2 cellular contexts compared by ENCODE assay signal in the genomic region with DNA sequence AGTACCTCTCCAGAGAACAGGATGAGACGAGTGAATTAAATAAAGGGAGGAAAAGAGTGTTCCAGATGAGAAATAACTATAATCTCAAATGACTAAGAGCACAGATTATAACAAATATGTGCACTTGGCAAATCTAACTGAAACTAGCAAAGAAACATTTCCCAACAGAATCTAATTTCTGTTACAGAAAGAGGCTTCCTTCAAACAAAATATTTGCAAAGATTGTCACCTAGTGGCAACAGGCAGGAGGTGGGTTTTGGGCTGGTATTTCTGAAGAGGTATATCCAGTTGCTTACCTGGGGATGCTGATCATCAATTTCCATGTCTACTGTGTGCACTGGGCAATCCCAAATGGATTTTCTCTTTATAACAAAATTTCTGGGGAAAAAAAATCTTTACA.
TF ChIP-seq lines count a peak whose summit lies in the region.

No MANE protein-coding gene starts in this region.

TF ChIP-seq in K562, 482 proteins besides CTCF, POLR2A, EP300 and RAD21 (continued from another document):
- TF ChIP-seq, protein P1, sequence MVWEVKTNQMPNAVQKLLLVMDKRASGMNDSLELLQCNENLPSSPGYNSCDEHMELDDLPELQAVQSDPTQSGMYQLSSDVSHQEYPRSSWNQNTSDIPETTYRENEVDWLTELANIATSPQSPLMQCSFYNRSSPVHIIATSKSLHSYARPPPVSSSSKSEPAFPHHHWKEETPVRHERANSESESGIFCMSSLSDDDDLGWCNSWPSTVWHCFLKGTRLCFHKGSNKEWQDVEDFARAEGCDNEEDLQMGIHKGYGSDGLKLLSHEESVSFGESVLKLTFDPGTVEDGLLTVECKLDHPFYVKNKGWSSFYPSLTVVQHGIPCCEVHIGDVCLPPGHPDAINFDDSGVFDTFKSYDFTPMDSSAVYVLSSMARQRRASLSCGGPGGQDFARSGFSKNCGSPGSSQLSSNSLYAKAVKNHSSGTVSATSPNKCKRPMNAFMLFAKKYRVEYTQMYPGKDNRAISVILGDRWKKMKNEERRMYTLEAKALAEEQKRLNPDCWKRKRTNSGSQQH (CRISPR knock-in tag; IDR thresholded peaks at IDR 0.05): no peak
- TF ChIP-seq BCOR (IDR thresholded peaks at IDR 0.05) (no peak), XRCC3 (IDR thresholded peaks at IDR 0.05) (no peak), MEIS2 (IDR thresholded peaks at IDR 0.05; ENCODE audit: partially characterized antibody) (no peak), CEBPG (CRISPR knock-in tag; IDR thresholded peaks at IDR 0.05) (no peak), CEBPG (tag; conservative IDR thresholded peaks at IDR 0.05 in 1 of 2, IDR thresholded peaks at IDR 0.05 in 1 of 2) (no peak), ZNF12 (CRISPR knock-in tag; IDR thresholded peaks at IDR 0.05) (no peak), MCM7 (IDR thresholded peaks at IDR 0.05) (no peak), TRIM28 (IDR thresholded peaks at IDR 0.05) (no peak), BRF1 (IDR thresholded peaks at IDR 0.05; ENCODE audit: borderline replicate concordance, extremely low read depth, insufficient read length) (no peak), ZNF124 (CRISPR knock-in tag; IDR thresholded peaks at IDR 0.05) (no peak)
- TF ChIP-seq, protein P2, sequence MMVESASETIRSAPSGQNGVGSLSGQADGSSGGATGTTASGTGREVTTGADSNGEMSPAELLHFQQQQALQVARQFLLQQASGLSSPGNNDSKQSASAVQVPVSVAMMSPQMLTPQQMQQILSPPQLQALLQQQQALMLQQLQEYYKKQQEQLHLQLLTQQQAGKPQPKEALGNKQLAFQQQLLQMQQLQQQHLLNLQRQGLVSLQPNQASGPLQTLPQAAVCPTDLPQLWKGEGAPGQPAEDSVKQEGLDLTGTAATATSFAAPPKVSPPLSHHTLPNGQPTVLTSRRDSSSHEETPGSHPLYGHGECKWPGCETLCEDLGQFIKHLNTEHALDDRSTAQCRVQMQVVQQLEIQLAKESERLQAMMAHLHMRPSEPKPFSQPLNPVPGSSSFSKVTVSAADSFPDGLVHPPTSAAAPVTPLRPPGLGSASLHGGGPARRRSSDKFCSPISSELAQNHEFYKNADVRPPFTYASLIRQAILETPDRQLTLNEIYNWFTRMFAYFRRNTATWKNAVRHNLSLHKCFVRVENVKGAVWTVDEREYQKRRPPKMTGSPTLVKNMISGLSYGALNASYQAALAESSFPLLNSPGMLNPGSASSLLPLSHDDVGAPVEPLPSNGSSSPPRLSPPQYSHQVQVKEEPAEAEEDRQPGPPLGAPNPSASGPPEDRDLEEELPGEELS (CRISPR knock-in tag; IDR thresholded peaks at IDR 0.05; ENCODE audit: borderline replicate concordance): no peak
- TF ChIP-seq, protein P3, sequence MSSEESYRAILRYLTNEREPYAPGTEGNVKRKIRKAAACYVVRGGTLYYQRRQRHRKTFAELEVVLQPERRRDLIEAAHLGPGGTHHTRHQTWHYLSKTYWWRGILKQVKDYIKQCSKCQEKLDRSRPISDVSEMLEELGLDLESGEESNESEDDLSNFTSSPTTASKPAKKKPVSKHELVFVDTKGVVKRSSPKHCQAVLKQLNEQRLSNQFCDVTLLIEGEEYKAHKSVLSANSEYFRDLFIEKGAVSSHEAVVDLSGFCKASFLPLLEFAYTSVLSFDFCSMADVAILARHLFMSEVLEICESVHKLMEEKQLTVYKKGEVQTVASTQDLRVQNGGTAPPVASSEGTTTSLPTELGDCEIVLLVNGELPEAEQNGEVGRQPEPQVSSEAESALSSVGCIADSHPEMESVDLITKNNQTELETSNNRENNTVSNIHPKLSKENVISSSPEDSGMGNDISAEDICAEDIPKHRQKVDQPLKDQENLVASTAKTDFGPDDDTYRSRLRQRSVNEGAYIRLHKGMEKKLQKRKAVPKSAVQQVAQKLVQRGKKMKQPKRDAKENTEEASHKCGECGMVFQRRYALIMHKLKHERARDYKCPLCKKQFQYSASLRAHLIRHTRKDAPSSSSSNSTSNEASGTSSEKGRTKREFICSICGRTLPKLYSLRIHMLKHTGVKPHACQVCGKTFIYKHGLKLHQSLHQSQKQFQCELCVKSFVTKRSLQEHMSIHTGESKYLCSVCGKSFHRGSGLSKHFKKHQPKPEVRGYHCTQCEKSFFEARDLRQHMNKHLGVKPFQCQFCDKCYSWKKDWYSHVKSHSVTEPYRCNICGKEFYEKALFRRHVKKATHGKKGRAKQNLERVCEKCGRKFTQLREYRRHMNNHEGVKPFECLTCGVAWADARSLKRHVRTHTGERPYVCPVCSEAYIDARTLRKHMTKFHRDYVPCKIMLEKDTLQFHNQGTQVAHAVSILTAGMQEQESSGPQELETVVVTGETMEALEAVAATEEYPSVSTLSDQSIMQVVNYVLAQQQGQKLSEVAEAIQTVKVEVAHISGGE (CRISPR knock-in tag; IDR thresholded peaks at IDR 0.05): no peak
- TF ChIP-seq, protein P4, sequence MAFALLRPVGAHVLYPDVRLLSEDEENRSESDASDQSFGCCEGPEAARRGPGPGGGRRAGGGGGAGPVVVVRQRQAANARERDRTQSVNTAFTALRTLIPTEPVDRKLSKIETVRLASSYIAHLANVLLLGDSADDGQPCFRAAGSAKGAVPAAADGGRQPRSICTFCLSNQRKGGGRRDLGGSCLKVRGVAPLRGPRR (CRISPR knock-in tag; IDR thresholded peaks at IDR 0.05): no peak
TF ChIP-seq in K562: peak in this region for 0.

TF ChIP-seq in neural cell, 6 proteins besides CTCF, POLR2A, EP300 and RAD21:
- TF ChIP-seq, protein P5, sequence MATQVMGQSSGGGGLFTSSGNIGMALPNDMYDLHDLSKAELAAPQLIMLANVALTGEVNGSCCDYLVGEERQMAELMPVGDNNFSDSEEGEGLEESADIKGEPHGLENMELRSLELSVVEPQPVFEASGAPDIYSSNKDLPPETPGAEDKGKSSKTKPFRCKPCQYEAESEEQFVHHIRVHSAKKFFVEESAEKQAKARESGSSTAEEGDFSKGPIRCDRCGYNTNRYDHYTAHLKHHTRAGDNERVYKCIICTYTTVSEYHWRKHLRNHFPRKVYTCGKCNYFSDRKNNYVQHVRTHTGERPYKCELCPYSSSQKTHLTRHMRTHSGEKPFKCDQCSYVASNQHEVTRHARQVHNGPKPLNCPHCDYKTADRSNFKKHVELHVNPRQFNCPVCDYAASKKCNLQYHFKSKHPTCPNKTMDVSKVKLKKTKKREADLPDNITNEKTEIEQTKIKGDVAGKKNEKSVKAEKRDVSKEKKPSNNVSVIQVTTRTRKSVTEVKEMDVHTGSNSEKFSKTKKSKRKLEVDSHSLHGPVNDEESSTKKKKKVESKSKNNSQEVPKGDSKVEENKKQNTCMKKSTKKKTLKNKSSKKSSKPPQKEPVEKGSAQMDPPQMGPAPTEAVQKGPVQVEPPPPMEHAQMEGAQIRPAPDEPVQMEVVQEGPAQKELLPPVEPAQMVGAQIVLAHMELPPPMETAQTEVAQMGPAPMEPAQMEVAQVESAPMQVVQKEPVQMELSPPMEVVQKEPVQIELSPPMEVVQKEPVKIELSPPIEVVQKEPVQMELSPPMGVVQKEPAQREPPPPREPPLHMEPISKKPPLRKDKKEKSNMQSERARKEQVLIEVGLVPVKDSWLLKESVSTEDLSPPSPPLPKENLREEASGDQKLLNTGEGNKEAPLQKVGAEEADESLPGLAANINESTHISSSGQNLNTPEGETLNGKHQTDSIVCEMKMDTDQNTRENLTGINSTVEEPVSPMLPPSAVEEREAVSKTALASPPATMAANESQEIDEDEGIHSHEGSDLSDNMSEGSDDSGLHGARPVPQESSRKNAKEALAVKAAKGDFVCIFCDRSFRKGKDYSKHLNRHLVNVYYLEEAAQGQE (IDR thresholded peaks at IDR 0.05; ENCODE audit: borderline replicate concordance): no peak
- TF ChIP-seq POLR2AphosphoS5 (IDR thresholded peaks at IDR 0.05) (no peak), SMC3 (conservative IDR thresholded peaks at IDR 0.05; ENCODE audit: poor library complexity) (peak; percentile 45), TAF1 (IDR thresholded peaks at IDR 0.05; ENCODE audit: low read depth) (no peak), EZH2 (IDR thresholded peaks at IDR 0.05; ENCODE audit: borderline replicate concordance, insufficient read depth, low read length, poor library complexity, severe bottlenecking) (no peak)
